ENCODE assay signal across 15 cellular contexts in the genomic region with DNA sequence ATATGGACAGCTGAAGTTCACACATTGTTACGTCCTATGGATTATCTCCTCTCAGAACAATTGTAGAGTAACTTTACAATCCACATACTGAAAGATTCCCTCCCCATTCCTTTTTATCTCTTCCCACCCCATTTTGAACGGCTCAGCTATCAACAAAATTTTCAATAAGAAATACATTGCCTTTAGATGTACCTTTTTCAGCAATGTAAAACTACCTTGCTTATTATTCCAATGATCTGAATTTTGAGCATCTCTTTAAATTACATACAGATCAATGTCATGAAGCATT.
"Had no signal": no experiment of that assay in that cellular context is flagged by ENCODE, and none has a peak within 500 bp of the region (broad histone marks: within the 10 kb centered on the region; RNA-seq: fewer than 3 reads in every experiment).

No MANE protein-coding gene starts in this region.

- H3K27me3 Mint-ChIP-seq: activated CD4-positive, alpha-beta T cell treated with anti-CD3 and anti-CD28 coated beads, Interleukin-2, amount 10 ng/mL, durations not matched to agents 7 days and 5 days; activated naive CD4-positive, alpha-beta T cell treated with anti-CD3 and anti-CD28 coated beads, Interleukin-2, amount 50 U/mL, for 24 hours; central memory CD8-positive, alpha-beta T cell; memory B cell; naive B cell had no signal

- H3K4me1 ChIP-seq: ascending aorta had no signal

- H3K27ac Mint-ChIP-seq: activated CD4-positive, alpha-beta T cell treated with anti-CD3 and anti-CD28 coated beads, Interleukin-2, amount 10 ng/mL, durations not matched to agents 7 days and 5 days; activated naive CD4-positive, alpha-beta T cell treated with anti-CD3 and anti-CD28 coated beads, Interleukin-2, amount 50 U/mL, for 24 hours; memory B cell; stimulated activated naive B cell treated with anti-CD40 and anti-IgM and Interleukin-4, amounts not matched to agents 10 μg/mL and 1 μg/mL and 100 μg/mL, for 72 hours; T-helper 2 cell treated with Interferon-gamma antibody and Interleukin-4, amounts not matched to agents 5 μg/mL and 100 μg/mL, for 36 hours had no signal

- DNase-seq: activated gamma-delta T cell, cortex of kidney had no signal

- H3K36me3 ChIP-seq: ascending aorta, esophagus muscularis mucosa, gastroesophageal sphincter, heart right ventricle had no signal

- H3K36me3 Mint-ChIP-seq: memory B cell, naive B cell had no signal

- H3K9me3 ChIP-seq: ascending aorta, gastroesophageal sphincter, heart right ventricle, mucosa of descending colon had no signal

- H3K27me3 ChIP-seq: ascending aorta, esophagus muscularis mucosa, gastroesophageal sphincter, heart right ventricle had no signal

- H3K4me3 ChIP-seq: ascending aorta, esophagus muscularis mucosa, gastroesophageal sphincter, heart right ventricle, mucosa of descending colon had no signal

- H3K27ac ChIP-seq: ascending aorta, esophagus muscularis mucosa, gastroesophageal sphincter, heart right ventricle had no signal

- H3K9me3 Mint-ChIP-seq: activated CD4-positive, alpha-beta T cell treated with anti-CD3 and anti-CD28 coated beads, Interleukin-2, amount 10 ng/mL, durations not matched to agents 7 days and 5 days; activated naive CD4-positive, alpha-beta T cell treated with anti-CD3 and anti-CD28 coated beads, Interleukin-2, amount 50 U/mL, for 24 hours; central memory CD8-positive, alpha-beta T cell; immature natural killer cell; memory B cell; naive B cell; stimulated activated naive B cell treated with anti-CD40 and anti-IgM and Interleukin-4, amounts not matched to agents 10 μg/mL and 1 μg/mL and 100 μg/mL, for 72 hours; T-helper 2 cell treated with Interferon-gamma antibody and Interleukin-4, amounts not matched to agents 5 μg/mL and 100 μg/mL, for 36 hours had no signal

- H3K4me1 Mint-ChIP-seq: activated CD4-positive, alpha-beta T cell treated with anti-CD3 and anti-CD28 coated beads, Interleukin-2, amount 10 ng/mL, durations not matched to agents 7 days and 5 days; activated naive CD4-positive, alpha-beta T cell treated with anti-CD3 and anti-CD28 coated beads, Interleukin-2, amount 50 U/mL, for 24 hours; central memory CD8-positive, alpha-beta T cell had no signal

- H3K4me3 Mint-ChIP-seq: activated CD4-positive, alpha-beta T cell treated with anti-CD3 and anti-CD28 coated beads, Interleukin-2, amount 10 ng/mL, durations not matched to agents 7 days and 5 days; activated naive CD4-positive, alpha-beta T cell treated with anti-CD3 and anti-CD28 coated beads, Interleukin-2, amount 50 U/mL, for 24 hours; central memory CD8-positive, alpha-beta T cell; immature natural killer cell; memory B cell; naive B cell; stimulated activated naive B cell treated with anti-CD40 and anti-IgM and Interleukin-4, amounts not matched to agents 10 μg/mL and 1 μg/mL and 100 μg/mL, for 72 hours; T-helper 2 cell treated with Interferon-gamma antibody and Interleukin-4, amounts not matched to agents 5 μg/mL and 100 μg/mL, for 36 hours had no signal
